1 cellular context compared by ENCODE assay signal in genomic region chr1:89599332-89599630, GRCh38.
TF ChIP-seq lines count a peak whose summit lies in the region.

No MANE protein-coding gene starts in this region.

TF ChIP-seq in GM12878, 131 proteins besides CTCF, POLR2A, EP300 and RAD21:
- TF ChIP-seq EGR1 (IDR thresholded peaks at IDR 0.05; ENCODE audit: borderline replicate concordance in 1 of 2, low read depth in 2 of 2, low read length in 2 of 2) (no peak), NR2C2 (IDR thresholded peaks at IDR 0.05; ENCODE audit: borderline replicate concordance, control insufficient read depth, insufficient read length, low read depth) (no peak), USF1 (IDR thresholded peaks at IDR 0.05; ENCODE audit: borderline replicate concordance, extremely low read length, insufficient read depth, low read depth, low read length) (no peak), TBL1XR1 (IDR thresholded peaks at IDR 0.05; ENCODE audit: low read depth, low read length) (no peak), JUNB (IDR thresholded peaks at IDR 0.05) (no peak), NBN (IDR thresholded peaks at IDR 0.05) (no peak), BMI1 (IDR thresholded peaks at IDR 0.05; ENCODE audit: borderline replicate concordance) (no peak), ELK1 (IDR thresholded peaks at IDR 0.05; ENCODE audit: low read depth, low read length) (no peak), PRDM15 (CRISPR knock-in tag; IDR thresholded peaks at IDR 0.05) (no peak), LARP7 (IDR thresholded peaks at IDR 0.05) (no peak)
